ENCODE assay signal across 8 cellular contexts in genomic region chr2:27356382-27357181, GRCh38. TPM values are rescaled to one million over a fixed set of nuclear protein-coding genes. Genes with fewer than 3 reads are reported as not detected.
DNase-seq lines count a peak whose midpoint lies in the region; ATAC-seq and TF ChIP-seq lines count a peak whose summit lies in the region.

Gene GTF3C2 (minus strand): TSS chr2:27356764. CDS start chr2:27343554, 13,210 bp downstream.

- peak within 1 kb of the TSS; percentile 78 for H2AFZ ChIP-seq in SU-DHL-6 (ENCODE audit: low read depth, low read length, severe bottlenecking)

- no peaks in the 10 kb centered on the region for H4K20me1 ChIP-seq in SU-DHL-6 (ENCODE audit: low read depth, low read length)

- H3K27me3 Mint-ChIP-seq in activated naive CD8-positive, alpha-beta T cell treated with anti-CD3 and anti-CD28 coated beads, Interleukin-2, amount 10 ng/mL, durations not matched to agents 7 days and 5 days: no peaks in the 10 kb centered on the region

- peak within 1 kb of the TSS; percentile 99 for H3K27ac Mint-ChIP-seq in activated naive CD8-positive, alpha-beta T cell treated with anti-CD3 and anti-CD28 coated beads, Interleukin-2, amount 10 ng/mL, durations not matched to agents 7 days and 5 days

- H3K79me2 ChIP-seq in SU-DHL-6 (ENCODE audit: insufficient read depth, low read length): peaks cover 68% of the 10 kb centered on the region

- no peaks in the 10 kb centered on the region for H3F3A ChIP-seq in SU-DHL-6 (ENCODE audit: insufficient read depth)

- H3K4me1 ChIP-seq in ovary (ENCODE audit: insufficient read depth) (peaks cover 7% of the 10 kb centered on the region), thyroid gland (peaks cover 22 to 30% of the 10 kb centered on the region in 2 donors)

- TF ChIP-seq POLR2A in GM10847 (IDR thresholded peaks at IDR 0.05; ENCODE audit: extremely low read depth, insufficient read length) (peak; percentile 62), ovary (IDR thresholded peaks at IDR 0.05) (peak; percentile 38), thyroid gland (IDR thresholded peaks at IDR 0.05) (peak in 1 of 2 donors; percentile 63)

- no peak for TF ChIP-seq CTCF in SU-DHL-6 (IDR thresholded peaks at IDR 0.05; ENCODE audit: insufficient read depth, low read length, poor library complexity, severe bottlenecking)
- TF ChIP-seq CTCF in ovary (IDR thresholded peaks at IDR 0.05): peak in 1 of 3 donors; percentile 10
- peak in 3 of 6 experiments; percentile 11 to 31 (median 19) for TF ChIP-seq CTCF in thyroid gland (IDR thresholded peaks at IDR 0.05)

- H3K4me3 Mint-ChIP-seq in activated naive CD8-positive, alpha-beta T cell treated with anti-CD3 and anti-CD28 coated beads, Interleukin-2, amount 10 ng/mL, durations not matched to agents 7 days and 5 days: peak within 1 kb of the TSS; percentile 97

- peak; percentile 88 for ATAC-seq in HG02678 (IDR thresholded peaks at IDR 0.05; ENCODE audit: unreplicated experiment)
- peak; percentile 80 for ATAC-seq in activated naive CD8-positive, alpha-beta T cell treated with anti-CD3 and anti-CD28 coated beads, Interleukin-2, amount 10 ng/mL, durations not matched to agents 7 days and 5 days (ENCODE audit: low read depth)

- 0 to 1% (median 0%) methylated on average over 67 of the region's 67 CpGs for WGBS in ovary, 3 donors
- whole genome bisulfite sequencing in thyroid gland, 2 donors: 0% methylated on average over 48 to 52 of the region's 67 CpGs

- H3K4me1 Mint-ChIP-seq in activated naive CD8-positive, alpha-beta T cell treated with anti-CD3 and anti-CD28 coated beads, Interleukin-2, amount 10 ng/mL, durations not matched to agents 7 days and 5 days: peaks cover 34% of the 10 kb centered on the region

- peak within 1 kb of the TSS; percentile 70 for H3K4me2 ChIP-seq in SU-DHL-6 (ENCODE audit: low read depth, low read length, poor library complexity, severe bottlenecking)

- POLR2A ChIA-PET in activated naive CD8-positive, alpha-beta T cell treated with anti-CD3 and anti-CD28 coated beads, Interleukin-2, amount 10 ng/mL, durations not matched to agents 7 days and 5 days (lab: Charles Lee): interaction anchor here (0.7 to 2.9 kb wide), 8 partner anchors 9 to 306 kb away, joined by 3 to 48 read pairs (median 8); partner anchors contain the start of genes EIF2B4, MPV17, NRBP1 and PPM1G

- no peaks in the 10 kb centered on the region for H3K9me2 ChIP-seq in SU-DHL-6 (replicated peaks; ENCODE audit: insufficient read depth, low read length)

- peaks cover 9% of the 10 kb centered on the region for H3K36me3 Mint-ChIP-seq in activated naive CD8-positive, alpha-beta T cell treated with anti-CD3 and anti-CD28 coated beads, Interleukin-2, amount 10 ng/mL, durations not matched to agents 7 days and 5 days

- TF ChIP-seq EP300 in ovary (IDR thresholded peaks at IDR 0.05): no peak

- no peaks in the 10 kb centered on the region for H3K9me3 ChIP-seq in SU-DHL-6 (ENCODE audit: insufficient read depth, low read length)
- no peaks in the 10 kb centered on the region for H3K9me3 ChIP-seq in ovary
- no peaks in the 10 kb centered on the region for H3K9me3 ChIP-seq in thyroid gland

- no peaks in the 10 kb centered on the region for H3K9me3 Mint-ChIP-seq in activated naive CD8-positive, alpha-beta T cell treated with anti-CD3 and anti-CD28 coated beads, Interleukin-2, amount 10 ng/mL, durations not matched to agents 7 days and 5 days

- intact Hi-C loops in head of caudate nucleus (cut with DNase I): loop anchor here (2.0 kb wide), 3 partner anchors 14 to 72 kb away; partner anchors contain the start of genes EIF2B4, MPV17, NRBP1 and SNX17
- intact Hi-C loops in ovary (cut with DNase I): no loop called here
- intact Hi-C loops in thyroid gland (cut with DNase I): loop anchor here (2.0 to 5.0 kb wide), 2 partner anchors 14 to 34 kb away; partner anchors contain the start of genes EIF2B4, MPV17 and SNX17

- H3K36me3 ChIP-seq in SU-DHL-6 (ENCODE audit: low read length): no peaks in the 10 kb centered on the region
- no peaks in the 10 kb centered on the region for H3K36me3 ChIP-seq in ovary
- H3K36me3 ChIP-seq in thyroid gland: no peaks in the 10 kb centered on the region

- peak within 1 kb of the TSS; percentile 98 for H3K9ac ChIP-seq in SU-DHL-6 (ENCODE audit: low read length)

- H3K27me3 ChIP-seq in SU-DHL-6 (ENCODE audit: low read length) (no peaks in the 10 kb centered on the region), ovary (no peaks in the 10 kb centered on the region), thyroid gland (no peaks in the 10 kb centered on the region)

- H3K4me3 ChIP-seq in SU-DHL-6 (ENCODE audit: insufficient read depth, low read length, poor library complexity, severe bottlenecking): peak within 1 kb of the TSS; percentile 87
- peak within 1 kb of the TSS; percentile 89 for H3K4me3 ChIP-seq in ovary
- peak within 1 kb of the TSS; percentile 33 to 99 (median 73) for H3K4me3 ChIP-seq in thyroid gland (replicated peaks in 1 of 3)

- H3K27ac ChIP-seq in SU-DHL-6 (ENCODE audit: low read depth, low read length): peak within 1 kb of the TSS; percentile 80
- H3K27ac ChIP-seq in ovary: peak within 1 kb of the TSS; percentile 18 to 71
- H3K27ac ChIP-seq in thyroid gland: peak within 1 kb of the TSS; percentile 79 to 91 (median 85)

- DNase-seq in NCI-H128 (lab: John Stamatoyannopoulos, UW; ENCODE audit: unreplicated experiment) (peak; percentile 84), head of caudate nucleus (peak; percentile 88 to 98 (median 95)), ovary (peak; percentile 92 to 97 (median 93)), thyroid gland (peak; percentile 96 to 97)
- peak; percentile 88 for DNase-seq in activated naive CD8-positive, alpha-beta T cell treated with anti-CD3 and anti-CD28 coated beads, Interleukin-2, amount 10 ng/mL, durations not matched to agents 7 days and 5 days

RNA-seq across cellular contexts. Expression of gene GTF3C2, which starts in this region (rescaled TPM):
- total RNA-seq in activated naive CD8-positive, alpha-beta T cell treated with anti-CD3 and anti-CD28 coated beads, Interleukin-2, amount 10 ng/mL, durations not matched to agents 7 days and 5 days: 10 to 100 TPM; 66.4 to 70.8 TPM
- total RNA-seq in ovary (10 to 100 TPM; 32.8 to 57.7 (median 45.8) TPM), thyroid gland (10 to 100 TPM; 44.7 to 86.6 (median 51.8) TPM)
- 10 to 100 TPM; 26.8 to 49.9 TPM for polyA plus RNA-seq in ovary

Comparison
In these comparisons a context has a peak if more than half of its experiments do, and no peak if none do; other contexts are left out.
1. Peak in every context shown above with its lines: DNase-seq, ATAC-seq, H3K4me3 ChIP-seq and H3K27ac ChIP-seq.
2. intact Hi-C loops: an anchor here in head of caudate nucleus (2.0 kb wide) and thyroid gland (2.0 to 5.0 kb wide); none called in ovary.